ENCODE assay signal across 1 cellular context in the genomic region with DNA sequence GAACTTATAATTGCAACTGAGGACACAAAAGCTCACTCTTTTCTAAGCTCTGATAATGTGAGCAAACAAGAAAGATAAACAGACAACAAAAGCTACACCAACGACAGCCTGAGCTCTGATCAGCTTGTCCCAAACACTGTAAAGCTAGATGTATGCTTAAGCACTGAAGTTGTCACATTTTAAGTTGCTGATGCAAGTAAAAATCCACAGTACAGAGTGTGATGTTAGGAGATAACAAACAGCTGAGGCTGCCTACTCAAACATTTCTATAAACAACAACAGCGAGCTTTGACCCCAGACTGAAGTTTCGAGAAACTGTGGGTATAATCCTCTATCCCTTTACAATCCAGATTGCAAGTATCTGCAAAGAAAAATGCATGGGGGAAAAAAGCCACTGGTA.
TF ChIP-seq lines count a peak whose summit lies in the region.

No MANE protein-coding gene starts in this region.

TF ChIP-seq in HepG2, 621 proteins besides CTCF, POLR2A, EP300 and RAD21 (continued from another document and continues in another):
- TF ChIP-seq, protein P1, sequence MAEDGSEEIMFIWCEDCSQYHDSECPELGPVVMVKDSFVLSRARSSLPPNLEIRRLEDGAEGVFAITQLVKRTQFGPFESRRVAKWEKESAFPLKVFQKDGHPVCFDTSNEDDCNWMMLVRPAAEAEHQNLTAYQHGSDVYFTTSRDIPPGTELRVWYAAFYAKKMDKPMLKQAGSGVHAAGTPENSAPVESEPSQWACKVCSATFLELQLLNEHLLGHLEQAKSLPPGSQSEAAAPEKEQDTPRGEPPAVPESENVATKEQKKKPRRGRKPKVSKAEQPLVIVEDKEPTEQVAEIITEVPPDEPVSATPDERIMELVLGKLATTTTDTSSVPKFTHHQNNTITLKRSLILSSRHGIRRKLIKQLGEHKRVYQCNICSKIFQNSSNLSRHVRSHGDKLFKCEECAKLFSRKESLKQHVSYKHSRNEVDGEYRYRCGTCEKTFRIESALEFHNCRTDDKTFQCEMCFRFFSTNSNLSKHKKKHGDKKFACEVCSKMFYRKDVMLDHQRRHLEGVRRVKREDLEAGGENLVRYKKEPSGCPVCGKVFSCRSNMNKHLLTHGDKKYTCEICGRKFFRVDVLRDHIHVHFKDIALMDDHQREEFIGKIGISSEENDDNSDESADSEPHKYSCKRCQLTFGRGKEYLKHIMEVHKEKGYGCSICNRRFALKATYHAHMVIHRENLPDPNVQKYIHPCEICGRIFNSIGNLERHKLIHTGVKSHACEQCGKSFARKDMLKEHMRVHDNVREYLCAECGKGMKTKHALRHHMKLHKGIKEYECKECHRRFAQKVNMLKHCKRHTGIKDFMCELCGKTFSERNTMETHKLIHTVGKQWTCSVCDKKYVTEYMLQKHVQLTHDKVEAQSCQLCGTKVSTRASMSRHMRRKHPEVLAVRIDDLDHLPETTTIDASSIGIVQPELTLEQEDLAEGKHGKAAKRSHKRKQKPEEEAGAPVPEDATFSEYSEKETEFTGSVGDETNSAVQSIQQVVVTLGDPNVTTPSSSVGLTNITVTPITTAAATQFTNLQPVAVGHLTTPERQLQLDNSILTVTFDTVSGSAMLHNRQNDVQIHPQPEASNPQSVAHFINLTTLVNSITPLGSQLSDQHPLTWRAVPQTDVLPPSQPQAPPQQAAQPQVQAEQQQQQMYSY (CRISPR knock-in tag; IDR thresholded peaks at IDR 0.05), result no peak
- TF ChIP-seq ZNF251 (CRISPR knock-in tag; IDR thresholded peaks at IDR 0.05), result no peak
- TF ChIP-seq, protein P2, sequence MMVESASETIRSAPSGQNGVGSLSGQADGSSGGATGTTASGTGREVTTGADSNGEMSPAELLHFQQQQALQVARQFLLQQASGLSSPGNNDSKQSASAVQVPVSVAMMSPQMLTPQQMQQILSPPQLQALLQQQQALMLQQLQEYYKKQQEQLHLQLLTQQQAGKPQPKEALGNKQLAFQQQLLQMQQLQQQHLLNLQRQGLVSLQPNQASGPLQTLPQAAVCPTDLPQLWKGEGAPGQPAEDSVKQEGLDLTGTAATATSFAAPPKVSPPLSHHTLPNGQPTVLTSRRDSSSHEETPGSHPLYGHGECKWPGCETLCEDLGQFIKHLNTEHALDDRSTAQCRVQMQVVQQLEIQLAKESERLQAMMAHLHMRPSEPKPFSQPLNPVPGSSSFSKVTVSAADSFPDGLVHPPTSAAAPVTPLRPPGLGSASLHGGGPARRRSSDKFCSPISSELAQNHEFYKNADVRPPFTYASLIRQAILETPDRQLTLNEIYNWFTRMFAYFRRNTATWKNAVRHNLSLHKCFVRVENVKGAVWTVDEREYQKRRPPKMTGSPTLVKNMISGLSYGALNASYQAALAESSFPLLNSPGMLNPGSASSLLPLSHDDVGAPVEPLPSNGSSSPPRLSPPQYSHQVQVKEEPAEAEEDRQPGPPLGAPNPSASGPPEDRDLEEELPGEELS (CRISPR knock-in tag; IDR thresholded peaks at IDR 0.05), result peak; percentile 98
- TF ChIP-seq MBNL3 (CRISPR knock-in tag; conservative IDR thresholded peaks at IDR 0.05), result no peak
- peak; percentile 88 for TF ChIP-seq PITX1 (CRISPR knock-in tag; IDR thresholded peaks at IDR 0.05)
- TF ChIP-seq, protein P3, sequence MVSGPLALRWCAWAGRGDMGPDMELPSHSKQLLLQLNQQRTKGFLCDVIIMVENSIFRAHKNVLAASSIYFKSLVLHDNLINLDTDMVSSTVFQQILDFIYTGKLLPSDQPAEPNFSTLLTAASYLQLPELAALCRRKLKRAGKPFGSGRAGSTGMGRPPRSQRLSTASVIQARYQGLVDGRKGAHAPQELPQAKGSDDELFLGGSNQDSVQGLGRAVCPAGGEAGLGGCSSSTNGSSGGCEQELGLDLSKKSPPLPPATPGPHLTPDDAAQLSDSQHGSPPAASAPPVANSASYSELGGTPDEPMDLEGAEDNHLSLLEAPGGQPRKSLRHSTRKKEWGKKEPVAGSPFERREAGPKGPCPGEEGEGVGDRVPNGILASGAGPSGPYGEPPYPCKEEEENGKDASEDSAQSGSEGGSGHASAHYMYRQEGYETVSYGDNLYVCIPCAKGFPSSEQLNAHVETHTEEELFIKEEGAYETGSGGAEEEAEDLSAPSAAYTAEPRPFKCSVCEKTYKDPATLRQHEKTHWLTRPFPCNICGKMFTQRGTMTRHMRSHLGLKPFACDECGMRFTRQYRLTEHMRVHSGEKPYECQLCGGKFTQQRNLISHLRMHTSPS (CRISPR knock-in tag; IDR thresholded peaks at IDR 0.05; ENCODE audit: low read depth), result no peak
- TF ChIP-seq HMG20A (CRISPR knock-in tag; IDR thresholded peaks at IDR 0.05; ENCODE audit: borderline replicate concordance), result peak; percentile 62; the same call in 1 of the 2 replicates
- TF ChIP-seq FOXJ3 (CRISPR knock-in tag; IDR thresholded peaks at IDR 0.05; ENCODE audit: borderline replicate concordance), result peak; percentile 81; the same call in 1 of the 2 replicates
- TF ChIP-seq, protein P4, sequence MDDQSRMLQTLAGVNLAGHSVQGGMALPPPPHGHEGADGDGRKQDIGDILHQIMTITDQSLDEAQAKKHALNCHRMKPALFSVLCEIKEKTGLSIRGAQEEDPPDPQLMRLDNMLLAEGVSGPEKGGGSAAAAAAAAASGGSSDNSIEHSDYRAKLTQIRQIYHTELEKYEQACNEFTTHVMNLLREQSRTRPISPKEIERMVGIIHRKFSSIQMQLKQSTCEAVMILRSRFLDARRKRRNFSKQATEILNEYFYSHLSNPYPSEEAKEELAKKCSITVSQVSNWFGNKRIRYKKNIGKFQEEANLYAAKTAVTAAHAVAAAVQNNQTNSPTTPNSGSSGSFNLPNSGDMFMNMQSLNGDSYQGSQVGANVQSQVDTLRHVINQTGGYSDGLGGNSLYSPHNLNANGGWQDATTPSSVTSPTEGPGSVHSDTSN (CRISPR knock-in tag; IDR thresholded peaks at IDR 0.05; ENCODE audit: borderline replicate concordance), result no peak
- no peak for TF ChIP-seq RAD51 (IDR thresholded peaks at IDR 0.05; ENCODE audit: borderline replicate concordance)
- no peak for TF ChIP-seq SRSF1 (optimal IDR thresholded peaks at IDR 0.05; ENCODE audit: low read depth, low read length)
- TF ChIP-seq, protein P5, sequence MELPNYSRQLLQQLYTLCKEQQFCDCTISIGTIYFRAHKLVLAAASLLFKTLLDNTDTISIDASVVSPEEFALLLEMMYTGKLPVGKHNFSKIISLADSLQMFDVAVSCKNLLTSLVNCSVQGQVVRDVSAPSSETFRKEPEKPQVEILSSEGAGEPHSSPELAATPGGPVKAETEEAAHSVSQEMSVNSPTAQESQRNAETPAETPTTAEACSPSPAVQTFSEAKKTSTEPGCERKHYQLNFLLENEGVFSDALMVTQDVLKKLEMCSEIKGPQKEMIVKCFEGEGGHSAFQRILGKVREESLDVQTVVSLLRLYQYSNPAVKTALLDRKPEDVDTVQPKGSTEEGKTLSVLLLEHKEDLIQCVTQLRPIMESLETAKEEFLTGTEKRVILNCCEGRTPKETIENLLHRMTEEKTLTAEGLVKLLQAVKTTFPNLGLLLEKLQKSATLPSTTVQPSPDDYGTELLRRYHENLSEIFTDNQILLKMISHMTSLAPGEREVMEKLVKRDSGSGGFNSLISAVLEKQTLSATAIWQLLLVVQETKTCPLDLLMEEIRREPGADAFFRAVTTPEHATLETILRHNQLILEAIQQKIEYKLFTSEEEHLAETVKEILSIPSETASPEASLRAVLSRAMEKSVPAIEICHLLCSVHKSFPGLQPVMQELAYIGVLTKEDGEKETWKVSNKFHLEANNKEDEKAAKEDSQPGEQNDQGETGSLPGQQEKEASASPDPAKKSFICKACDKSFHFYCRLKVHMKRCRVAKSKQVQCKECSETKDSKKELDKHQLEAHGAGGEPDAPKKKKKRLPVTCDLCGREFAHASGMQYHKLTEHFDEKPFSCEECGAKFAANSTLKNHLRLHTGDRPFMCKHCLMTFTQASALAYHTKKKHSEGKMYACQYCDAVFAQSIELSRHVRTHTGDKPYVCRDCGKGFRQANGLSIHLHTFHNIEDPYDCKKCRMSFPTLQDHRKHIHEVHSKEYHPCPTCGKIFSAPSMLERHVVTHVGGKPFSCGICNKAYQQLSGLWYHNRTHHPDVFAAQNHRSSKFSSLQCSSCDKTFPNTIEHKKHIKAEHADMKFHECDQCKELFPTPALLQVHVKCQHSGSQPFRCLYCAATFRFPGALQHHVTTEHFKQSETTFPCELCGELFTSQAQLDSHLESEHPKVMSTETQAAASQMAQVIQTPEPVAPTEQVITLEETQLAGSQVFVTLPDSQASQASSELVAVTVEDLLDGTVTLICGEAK (IDR thresholded peaks at IDR 0.05), result no peak
- TF ChIP-seq, protein P5 (CRISPR knock-in tag; IDR thresholded peaks at IDR 0.05), result no peak
- no peak for TF ChIP-seq ZNF432 (CRISPR knock-in tag; IDR thresholded peaks at IDR 0.05; ENCODE audit: borderline replicate concordance)
- TF ChIP-seq, protein P6, sequence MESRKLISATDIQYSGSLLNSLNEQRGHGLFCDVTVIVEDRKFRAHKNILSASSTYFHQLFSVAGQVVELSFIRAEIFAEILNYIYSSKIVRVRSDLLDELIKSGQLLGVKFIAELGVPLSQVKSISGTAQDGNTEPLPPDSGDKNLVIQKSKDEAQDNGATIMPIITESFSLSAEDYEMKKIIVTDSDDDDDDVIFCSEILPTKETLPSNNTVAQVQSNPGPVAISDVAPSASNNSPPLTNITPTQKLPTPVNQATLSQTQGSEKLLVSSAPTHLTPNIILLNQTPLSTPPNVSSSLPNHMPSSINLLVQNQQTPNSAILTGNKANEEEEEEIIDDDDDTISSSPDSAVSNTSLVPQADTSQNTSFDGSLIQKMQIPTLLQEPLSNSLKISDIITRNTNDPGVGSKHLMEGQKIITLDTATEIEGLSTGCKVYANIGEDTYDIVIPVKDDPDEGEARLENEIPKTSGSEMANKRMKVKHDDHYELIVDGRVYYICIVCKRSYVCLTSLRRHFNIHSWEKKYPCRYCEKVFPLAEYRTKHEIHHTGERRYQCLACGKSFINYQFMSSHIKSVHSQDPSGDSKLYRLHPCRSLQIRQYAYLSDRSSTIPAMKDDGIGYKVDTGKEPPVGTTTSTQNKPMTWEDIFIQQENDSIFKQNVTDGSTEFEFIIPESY (CRISPR knock-in tag; IDR thresholded peaks at IDR 0.05), result peak; percentile 15; the same call in 1 of the 2 replicates
- no peak for TF ChIP-seq CC2D1A (CRISPR knock-in tag; IDR thresholded peaks at IDR 0.05)
- TF ChIP-seq ZSCAN21 (CRISPR knock-in tag; IDR thresholded peaks at IDR 0.05; ENCODE audit: borderline replicate concordance), result no peak
- TF ChIP-seq ZFP1 (CRISPR knock-in tag; IDR thresholded peaks at IDR 0.05), result no peak
- no peak for TF ChIP-seq GTF3A (CRISPR knock-in tag; conservative IDR thresholded peaks at IDR 0.05)
- TF ChIP-seq ZNF883 (CRISPR knock-in tag; IDR thresholded peaks at IDR 0.05; ENCODE audit: not compliant biosample characterization), result no peak
- TF ChIP-seq ZNF563 (CRISPR knock-in tag; IDR thresholded peaks at IDR 0.05), result no peak
- TF ChIP-seq, protein P7, sequence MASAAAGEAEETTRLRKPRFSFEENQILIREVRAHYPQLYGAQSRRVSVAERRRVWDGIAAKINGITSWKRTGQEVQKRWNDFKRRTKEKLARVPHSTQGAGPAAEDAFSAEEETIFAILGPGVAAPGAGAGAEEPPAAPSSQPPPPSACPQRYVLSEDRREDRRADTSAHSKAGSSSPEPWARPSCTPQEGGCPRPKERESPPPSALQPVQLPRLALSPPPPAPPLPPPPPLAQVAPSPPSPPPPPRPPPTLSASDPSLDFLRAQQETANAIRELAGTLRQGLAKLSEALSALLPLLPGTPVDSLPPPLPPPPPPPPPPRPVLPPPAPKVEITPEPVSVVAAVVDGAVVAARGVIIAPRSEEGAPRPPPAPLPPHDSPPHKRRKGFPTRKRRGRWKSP (CRISPR knock-in tag; IDR thresholded peaks at IDR 0.05), result peak; percentile 45; the same call in 1 of the 2 replicates
- 0 out of 2 replicates have a peak, but pooled peaks have one; percentile 35 for TF ChIP-seq PHF21A (CRISPR knock-in tag; IDR thresholded peaks at IDR 0.05)
